21 cellular contexts compared by ENCODE assay signal in genomic region chr9:75640250-75640649, GRCh38.
"Had no signal": no experiment of that assay in that cellular context is flagged by ENCODE, and none has a peak within 500 bp of the region (broad histone marks: within the 10 kb centered on the region; RNA-seq: fewer than 3 reads in every experiment).

No MANE protein-coding gene starts in this region.

- H3K4me3 ChIP-seq: esophagus muscularis mucosa, gastrocnemius medialis, left lung, lower lobe of right lung, neural progenitor cell, pancreas, stomach, thyroid gland, uterus had no signal

- H3K27ac ChIP-seq: epithelial cell of prostate, esophagus muscularis mucosa, gastrocnemius medialis, left lung, lower lobe of right lung, neural progenitor cell, pancreas, stomach, thyroid gland, uterus had no signal

- H3K4me1 ChIP-seq: left lung, lower lobe of right lung, neural progenitor cell, pancreas, stomach, uterus had no signal

- H3K36me3 ChIP-seq: esophagus muscularis mucosa, gastrocnemius medialis, left lung, lower lobe of right lung, neural progenitor cell, pancreas, stomach, thyroid gland, uterus had no signal

- DNase-seq: cortex of kidney; effector memory CD4-positive, alpha-beta T cell; gastrocnemius medialis; immature natural killer cell; left lung; lower lobe of right lung; midbrain; nucleus accumbens; pancreas; right cardiac atrium; small intestine; stimulated activated CD4-positive, alpha-beta T cell treated with anti-CD3 and anti-CD28 coated beads, Interleukin-12 subunit alpha, Interleukin-12 subunit beta, amount 100 ng/mL, for 4 hours; stimulated activated naive CD4-positive, alpha-beta T cell; stomach; substantia nigra; thyroid gland; uterus had no signal

- H3K27me3 ChIP-seq: esophagus muscularis mucosa, gastrocnemius medialis, left lung, neural progenitor cell, pancreas, stomach, thyroid gland, uterus had no signal

- H3K9me3 ChIP-seq: esophagus muscularis mucosa, gastrocnemius medialis, left lung, lower lobe of right lung, pancreas, stomach, thyroid gland, uterus had no signal

- ATAC-seq: gastrocnemius medialis; left lung; lower lobe of right lung; natural killer cell treated with Interleukin-12 subunit alpha and Interleukin-12 subunit beta and Interleukin-15 and Interleukin-18, amount 100 ng/mL, for 72 hours; pancreas; right cardiac atrium had no signal
